Comparison of ENCODE assay signal across 9 cellular contexts in genomic region chr6:35096129-35096852, GRCh38. TPM values are rescaled to one million over a fixed set of nuclear protein-coding genes. Genes with fewer than 3 reads are reported as not detected.
DNase-seq lines count a peak whose midpoint lies in the region; ATAC-seq and TF ChIP-seq lines count a peak whose summit lies in the region.
"Had no signal": no experiment of that assay in that cellular context is flagged by ENCODE, and none has a peak within 500 bp of the region (broad histone marks: within the 10 kb centered on the region; RNA-seq: fewer than 3 reads in every experiment).

No MANE protein-coding gene starts in this region.

- H3K4me1 Mint-ChIP-seq in osteocyte (ENCODE audit: unreplicated experiment) = peaks cover 57% of the 10 kb centered on the region

- peaks cover 2% of the 10 kb centered on the region for H3K36me3 Mint-ChIP-seq in osteocyte (ENCODE audit: unreplicated experiment)

- in situ Hi-C loops in G401 (cut with HindIII; ENCODE audit: low sequenced_read_pairs) = no loop called here

- no peak overlapping the region for H3K4me3 ChIP-seq in epithelial cell of proximal tubule (ENCODE audit: low read depth, low read length)
- H3K4me3 ChIP-seq: SJSA1 had no signal

- no peak overlapping the region for H3K4me3 Mint-ChIP-seq in osteocyte (ENCODE audit: unreplicated experiment)

- TF ChIP-seq CTCF in epithelial cell of proximal tubule (conservative IDR thresholded peaks at IDR 0.05; ENCODE audit: low read depth, low read length) (no peak), osteocyte (IDR thresholded peaks at IDR 0.05) (no peak)

- DNase-seq in G401 (ENCODE audit: low spot score) = peak; percentile 59
- DNase-seq in NCI-H524 treated with DMSO at 0.1 percent for 48 hours (lab: John Stamatoyannopoulos, UW) = peak; percentile 90
- peak; percentile 72 for DNase-seq in epithelial cell of proximal tubule (ENCODE audit: low read depth)
- DNase-seq in osteocyte (ENCODE audit: extremely low spot score, unreplicated experiment) = no peak
- no peak for DNase-seq in cerebellar nuclear complex (lab: John Stamatoyannopoulos, UW)
- DNase-seq in posterior cingulate gyrus = no peak

- no peaks in the 10 kb centered on the region for H3K27me3 Mint-ChIP-seq in osteocyte (ENCODE audit: unreplicated experiment)

- intact Hi-C loops in posterior cingulate gyrus (cut with DNase I) = no loop called here

- H3K27ac Mint-ChIP-seq in osteocyte (ENCODE audit: unreplicated experiment) = peak overlapping the region; percentile 74

- ATAC-seq in GM21723 (IDR thresholded peaks at IDR 0.05; ENCODE audit: unreplicated experiment) = no peak
- ATAC-seq in HG03196 (IDR thresholded peaks at IDR 0.05; ENCODE audit: unreplicated experiment) = no peak

- no peaks in the 10 kb centered on the region for H3K9me3 Mint-ChIP-seq in osteocyte (ENCODE audit: unreplicated experiment)

RNA-seq across cellular contexts. Expression of gene TCP11, which starts 44.8 kb away (rescaled TPM):
- not detected in 2 replicates for total RNA-seq in G401 (2014; rRNA removed; shearing (Covaris generic))
- total RNA-seq in epithelial cell of proximal tubule (0.29 TPM in 1 of 2 replicates, not detected in the other), osteocyte (0.43 TPM in 1 of 2 replicates, not detected in the other)

Comparison
In these comparisons a context has a peak if more than half of its experiments do, and no peak if none do; other contexts are left out.
1. DNase-seq: peak in G401 (single experiment), NCI-H524 treated with DMSO at 0.1 percent for 48 hours (single experiment) and epithelial cell of proximal tubule (single experiment); none in osteocyte (single experiment), cerebellar nuclear complex (0 of 2) and posterior cingulate gyrus (0 of 10).